ENCODE assay signal across 8 cellular contexts in genomic region chr9:37119907-37120839, GRCh38. TPM values are rescaled to one million over a fixed set of nuclear protein-coding genes. Genes with fewer than 3 reads are reported as not detected.
DNase-seq lines count a peak whose midpoint lies in the region; ATAC-seq and TF ChIP-seq lines count a peak whose summit lies in the region.

Gene ZCCHC7, plus strand, starts transcription at chr9:37120574.

- peak within 1 kb of the TSS; percentile 94 for H3K9ac ChIP-seq in KMS-11

- TF ChIP-seq CTCF in KMS-11 (conservative IDR thresholded peaks at IDR 0.05; ENCODE audit: low read depth, low read length) (no peak), Peyer's patch (IDR thresholded peaks at IDR 0.05) (no peak), esophagus muscularis mucosa (IDR thresholded peaks at IDR 0.05) (no peak)

- H3K9me3 ChIP-seq in Peyer's patch (no peaks in the 10 kb centered on the region), esophagus muscularis mucosa (no peaks in the 10 kb centered on the region), muscle layer of duodenum (ENCODE audit: control insufficient read depth in 1 of 2, low read length in 2 of 2) (no peaks in the 10 kb centered on the region)

- TF ChIP-seq POLR2A in Peyer's patch (IDR thresholded peaks at IDR 0.05): peak; percentile 85 to 87
- peak; percentile 53 for TF ChIP-seq POLR2A in esophagus muscularis mucosa (IDR thresholded peaks at IDR 0.05; ENCODE audit: low read depth)

- peaks cover 6% of the 10 kb centered on the region; the same call in 1 of the 2 replicates for H4K20me1 ChIP-seq in KMS-11 (ENCODE audit: insufficient read depth)

- peak within 1 kb of the TSS; percentile 95 for H3K4me2 ChIP-seq in KMS-11

- H3K79me2 ChIP-seq in KMS-11 (ENCODE audit: insufficient read depth, low read depth): peaks cover 36% of the 10 kb centered on the region

- H3K36me3 ChIP-seq in KMS-11 (ENCODE audit: insufficient read depth): no peaks in the 10 kb centered on the region
- no peaks in the 10 kb centered on the region for H3K36me3 ChIP-seq in Peyer's patch
- no peaks in the 10 kb centered on the region for H3K36me3 ChIP-seq in esophagus muscularis mucosa
- peaks cover 0 to 5% of the 10 kb centered on the region in 2 donors for H3K36me3 ChIP-seq in muscle layer of duodenum (ENCODE audit: control insufficient read depth in 1 of 2, insufficient read depth in 2 of 2, low read length in 2 of 2)

- H3K4me3 ChIP-seq in KMS-11 (IDR thresholded peaks at IDR 0.05; ENCODE audit: insufficient read depth, low read depth, low read length): no peak within 1 kb of the TSS
- H3K4me3 ChIP-seq in Peyer's patch: peak within 1 kb of the TSS; percentile 79 to 98 (median 86)
- H3K4me3 ChIP-seq in esophagus muscularis mucosa: peak within 1 kb of the TSS; percentile 59 to 94 (median 90)
- H3K4me3 ChIP-seq in muscle layer of duodenum (ENCODE audit: low read depth in 1 of 2, low read length in 2 of 2): peak within 1 kb of the TSS; percentile 66 to 72

- H3K27me3 ChIP-seq in KMS-11 (ENCODE audit: insufficient read depth, low read depth) (no peaks in the 10 kb centered on the region), Peyer's patch (no peaks in the 10 kb centered on the region), esophagus muscularis mucosa (no peaks in the 10 kb centered on the region), muscle layer of duodenum (ENCODE audit: low read depth, low read length) (no peaks in the 10 kb centered on the region)

- WGBS in esophagus muscularis mucosa: 5% methylated on average over 53 of the region's 82 CpGs

- peak within 1 kb of the TSS; percentile 87 for H2AFZ ChIP-seq in KMS-11 (ENCODE audit: low read depth)

- DNase-seq in DMS53 treated with DMSO at 0.1 percent for 48 hours (lab: John Stamatoyannopoulos, UW; ENCODE audit: unreplicated experiment) (peak; percentile 86), Peyer's patch (peak; percentile 97 to 99 (median 97)), esophagus muscularis mucosa (ENCODE audit: extremely low spot score) (peak; percentile 99)
- peak; percentile 98 to 99 for DNase-seq in activated T-cell treated with anti-CD3 and anti-CD28 coated beads, Interleukin-2, amount 50 U/mL, for 48 hours
- peak; percentile 95 to 97 for DNase-seq in stimulated activated CD8-positive, alpha-beta memory T cell treated with anti-CD3 and anti-CD28 coated beads, Interleukin-7, amount 100 ng/mL, for 4 hours (ENCODE audit: low read depth in 2 of 2)

- H3K4me1 ChIP-seq in KMS-11 (ENCODE audit: low read depth, poor library complexity, severe bottlenecking) (peaks cover 21% of the 10 kb centered on the region), Peyer's patch (peaks cover 0 to 17% (median 4%) of the 10 kb centered on the region in 4 donors), esophagus muscularis mucosa (peaks cover 9 to 30% (median 20%) of the 10 kb centered on the region in 4 donors), muscle layer of duodenum (ENCODE audit: control insufficient read depth in 1 of 2, insufficient read depth in 2 of 2, low read length in 2 of 2) (peaks cover 0 to 5% of the 10 kb centered on the region in 2 donors)

- no peak for TF ChIP-seq EP300 in esophagus muscularis mucosa (IDR thresholded peaks at IDR 0.05)

- H3K27ac ChIP-seq in KMS-11 (peak within 1 kb of the TSS; percentile 70), Peyer's patch (peak within 1 kb of the TSS; percentile 88 to 98 (median 94)), esophagus muscularis mucosa (replicated peaks in 1 of 4) (peak within 1 kb of the TSS; percentile 86 to 96 (median 92)), muscle layer of duodenum (ENCODE audit: low read length) (peak within 1 kb of the TSS; percentile 86)

- peak; percentile 90 for ATAC-seq in GM21737 (IDR thresholded peaks at IDR 0.05; ENCODE audit: unreplicated experiment)

- intact Hi-C loops in esophagus muscularis mucosa (cut with DNase I): loop anchor here (2.0 kb wide), 1 partner anchor 39 kb away; no protein-coding TSS in a partner anchor

RNA-seq across cellular contexts. Expression of gene ZCCHC7, which starts in this region (rescaled TPM):
- 10 to 100 TPM; 12.4 to 56.9 (median 17.7) TPM for total RNA-seq in Peyer's patch
- total RNA-seq in esophagus muscularis mucosa: 10 to 100 TPM; 12.1 to 19.1 (median 15.6) TPM
